Comparison of ENCODE assay signal across 8 cellular contexts in the genomic region with DNA sequence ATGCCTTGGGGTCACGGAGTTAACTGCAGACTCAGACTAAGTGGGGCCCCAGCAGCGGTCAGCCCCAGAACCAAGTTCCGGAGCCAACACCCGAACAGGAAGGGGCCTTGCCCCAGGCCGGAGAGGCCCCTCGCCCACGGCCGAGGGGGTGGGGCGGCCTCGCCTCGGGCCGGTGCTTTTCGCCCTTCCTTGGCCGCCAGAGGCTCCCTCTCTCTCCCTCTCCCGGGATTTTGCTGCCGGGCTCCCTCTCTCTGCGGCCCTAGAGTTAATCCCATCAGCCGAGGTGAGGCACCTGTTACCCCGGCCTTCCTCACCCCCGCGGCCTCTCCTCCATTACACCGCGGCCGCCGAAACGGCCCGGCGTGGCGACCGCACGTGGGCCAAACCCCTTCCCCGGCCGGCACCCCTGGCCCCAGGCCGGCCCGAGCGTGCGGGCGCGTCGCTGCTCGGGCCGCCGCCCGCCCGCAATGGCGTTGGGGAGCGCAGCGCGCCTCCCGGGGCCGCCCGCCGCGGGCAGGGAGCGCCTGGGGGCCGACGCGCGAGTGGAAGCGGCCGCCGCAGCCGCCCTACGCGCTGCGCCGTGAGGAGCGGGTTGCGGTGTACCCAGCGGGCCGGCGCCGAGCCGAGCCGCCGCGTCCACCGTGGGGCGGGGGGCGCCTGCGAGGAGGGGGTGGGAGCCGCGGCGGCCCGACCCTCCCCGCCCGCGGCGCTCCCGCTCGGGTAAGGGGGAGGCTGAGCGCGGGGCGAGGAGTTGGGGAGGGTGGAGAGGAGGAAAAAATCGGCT. TPM values are rescaled to one million over a fixed set of nuclear protein-coding genes. Genes with fewer than 3 reads are reported as not detected.
A peak's percentile ranks its signal among the peaks of the same experiment; 100 is the strongest.
DNase-seq lines count a peak whose midpoint lies in the region; ATAC-seq, FAIRE-seq and TF ChIP-seq lines count a peak whose summit lies in the region.

A gene (plus strand): TSS at position 175 of the 784 bp plus-strand sequence. CDS start 2,520 bp downstream, outside the sequence.

- H3K36me3 ChIP-seq in adrenal gland (replicated peaks in 1 of 2): no peaks in the 10 kb centered on the region
- H3K36me3 ChIP-seq in pancreas: no peaks in the 10 kb centered on the region

- H3K4me1 ChIP-seq in adrenal gland (replicated peaks in 1 of 2) (peaks cover 6 to 28% of the 10 kb centered on the region in 2 donors), right cardiac atrium (ENCODE audit: control insufficient read depth, insufficient read depth, low read length) (no peaks in the 10 kb centered on the region), pancreas (peaks cover 5 to 14% (median 7%) of the 10 kb centered on the region in 3 donors)

- H3K27me3 ChIP-seq in adrenal gland (no peaks in the 10 kb centered on the region), right cardiac atrium (ENCODE audit: control insufficient read depth, insufficient read depth) (no peaks in the 10 kb centered on the region), pancreas (no peaks in the 10 kb centered on the region)

- peak; percentile 75 to 85 for ATAC-seq in right cardiac atrium
- peak; percentile 79 to 89 (median 87) for ATAC-seq in pancreas
- ATAC-seq in HG03039 (IDR thresholded peaks at IDR 0.05; ENCODE audit: unreplicated experiment): no peak

- TF ChIP-seq CTCF in adrenal gland (IDR thresholded peaks at IDR 0.05): peak; percentile 10 to 38 (median 29)
- TF ChIP-seq CTCF in pancreas (IDR thresholded peaks at IDR 0.05): peak in 1 of 4 donors; percentile 15

- DNase-seq in DMS79 treated with DMSO at 0.1 percent for 48 hours (lab: John Stamatoyannopoulos, UW) (peak; percentile 20), DMS79 (lab: John Stamatoyannopoulos, UW) (no peak), NCI-H1436 (lab: John Stamatoyannopoulos, UW) (peak; percentile 43), adrenal gland (peak; percentile 60 to 78 (median 66)), right cardiac atrium (peak; percentile 17 to 72 (median 67)), pancreas (peak; percentile 68 to 81 (median 70))
- no peak for DNase-seq in activated CD8-positive, alpha-beta memory T cell treated with anti-CD3 and anti-CD28 coated beads, Interleukin-2, amount 50 U/mL, for 48 hours

- intact Hi-C loops in adrenal gland (cut with DNase I) (loop anchor here in 1 of 2 donors (10.0 kb wide), 1 partner anchor 243 kb away; no protein-coding TSS in a partner anchor), right cardiac atrium (cut with DNase I) (no loop called here), pancreas (cut with DNase I) (no loop called here)

- WGBS in adrenal gland, 4 donors: 0 to 3% (median 2%) methylated on average over 4 to 95 of the region's 95 CpGs
- WGBS in right cardiac atrium: 3% methylated on average over 95 of the region's 95 CpGs
- WGBS in pancreas, 2 donors: 1 to 3% methylated on average over 73 to 95 of the region's 95 CpGs

- TF ChIP-seq POLR2A in adrenal gland (IDR thresholded peaks at IDR 0.05): peak in 1 of 2 donors; percentile 35

- H3K4me3 ChIP-seq in adrenal gland: peak within 1 kb of the TSS; percentile 0 to 77 (median 40)
- peak within 1 kb of the TSS; percentile 87 for H3K4me3 ChIP-seq in right cardiac atrium (ENCODE audit: low read length)
- peak within 1 kb of the TSS; percentile 32 to 61 (median 48) for H3K4me3 ChIP-seq in pancreas

- no peak for FAIRE-seq in pancreas (lab: Jason Lieb, UNC)

- peak within 1 kb of the TSS; percentile 36 to 95 (median 86) for H3K27ac ChIP-seq in adrenal gland
- peak within 1 kb of the TSS; percentile 85 for H3K27ac ChIP-seq in right cardiac atrium (ENCODE audit: low read length)
- peak within 1 kb of the TSS; percentile 54 to 87 (median 74) for H3K27ac ChIP-seq in pancreas

- no peaks in the 10 kb centered on the region for H3K9me3 ChIP-seq in adrenal gland (replicated peaks in 1 of 3)
- H3K9me3 ChIP-seq in right cardiac atrium (ENCODE audit: control insufficient read depth, low read length): no peaks in the 10 kb centered on the region
- H3K9me3 ChIP-seq in pancreas: no peaks in the 10 kb centered on the region

RNA-seq across cellular contexts. Expression of the gene that starts here (rescaled TPM):
- total RNA-seq in adrenal gland: 10 to 100 TPM; 31.2 to 73.7 (median 46.6) TPM
- 10 to 100 TPM in 2 of 3 donors, 1 to 10 TPM in 1; 7.2 to 15.6 (median 10.2) TPM for polyA plus RNA-seq in adrenal gland
- 10 to 100 TPM; 24.6 to 37.3 (median 30.0) TPM for total RNA-seq in right cardiac atrium
- 3.7 TPM for polyA plus RNA-seq in right cardiac atrium
- 10 to 100 TPM; 15.5 to 32.4 (median 18.5) TPM for total RNA-seq in pancreas
- 1 to 10 TPM; 4.7 to 6.6 TPM for polyA plus RNA-seq in pancreas

Comparison
In these comparisons a context has a peak if more than half of its experiments do, and no peak if none do; other contexts are left out.
1. DNase-seq: peak in DMS79 treated with DMSO at 0.1 percent for 48 hours (single experiment), NCI-H1436 (single experiment), adrenal gland (7 of 7), right cardiac atrium (3 of 3) and pancreas (6 of 6); none in DMS79 (single experiment) and activated CD8-positive, alpha-beta memory T cell treated with anti-CD3 and anti-CD28 coated beads, Interleukin-2, amount 50 U/mL, for 48 hours (single experiment).
2. Peak in every context shown above with its lines, with median percentiles within 50 percentile points of each other: H3K27ac ChIP-seq and H3K4me3 ChIP-seq.